9 cellular contexts compared by ENCODE assay signal in genomic region chr2:217086038-217086522, GRCh38.
A peak's percentile ranks its signal among the peaks of the same experiment; 100 is the strongest.
DNase-seq lines count a peak whose midpoint lies in the region; ATAC-seq and TF ChIP-seq lines count a peak whose summit lies in the region.
"Had no signal": no experiment of that assay in that cellular context is flagged by ENCODE, and none has a peak within 500 bp of the region (broad histone marks: within the 10 kb centered on the region; RNA-seq: fewer than 3 reads in every experiment).

No MANE protein-coding gene starts in this region.

- H3K4me1 ChIP-seq in foreskin keratinocyte, result peaks cover 15% of the 10 kb centered on the region

- H3K27ac ChIP-seq in foreskin keratinocyte, result no peak overlapping the region

- DNase-seq in GM03348 (ENCODE audit: low spot score) (peak; percentile 41), NOMO-1 treated with DMSO at 0.1 percent for 48 hours (lab: John Stamatoyannopoulos, UW; ENCODE audit: unreplicated experiment) (peak; percentile 88), foreskin keratinocyte (no peak), hippocampal formation (lab: John Stamatoyannopoulos, UW) (no peak), left lobe of liver (ENCODE audit: low spot score) (no peak), omental fat pad (ENCODE audit: low spot score) (no peak)
- DNase-seq: glutamatergic neuron had no signal

- H3K27me3 ChIP-seq in foreskin keratinocyte, result no peaks in the 10 kb centered on the region

- TF ChIP-seq CTCF in foreskin keratinocyte (conservative IDR thresholded peaks at IDR 0.05) (no peak), omental fat pad (IDR thresholded peaks at IDR 0.05) (no peak)

- ATAC-seq in GM21390 (IDR thresholded peaks at IDR 0.05; ENCODE audit: unreplicated experiment) (peak; percentile 30), foreskin keratinocyte (peak; percentile 68), HG03095 (IDR thresholded peaks at IDR 0.05; ENCODE audit: unreplicated experiment) (no peak), left lobe of liver (no peak), omental fat pad (ENCODE audit: low FRiP score) (no peak)

Comparison
In these comparisons a context has a peak if more than half of its experiments do, and no peak if none do; other contexts are left out.
1. DNase-seq: peak in GM03348 (single experiment) and NOMO-1 treated with DMSO at 0.1 percent for 48 hours (single experiment); none in foreskin keratinocyte (0 of 2), hippocampal formation (0 of 2), left lobe of liver (single experiment) and omental fat pad (single experiment).
2. ATAC-seq: peak in GM21390 (single experiment) and foreskin keratinocyte (single experiment); none in HG03095 (single experiment), left lobe of liver (single experiment) and omental fat pad (single experiment).